In the genomic region with DNA sequence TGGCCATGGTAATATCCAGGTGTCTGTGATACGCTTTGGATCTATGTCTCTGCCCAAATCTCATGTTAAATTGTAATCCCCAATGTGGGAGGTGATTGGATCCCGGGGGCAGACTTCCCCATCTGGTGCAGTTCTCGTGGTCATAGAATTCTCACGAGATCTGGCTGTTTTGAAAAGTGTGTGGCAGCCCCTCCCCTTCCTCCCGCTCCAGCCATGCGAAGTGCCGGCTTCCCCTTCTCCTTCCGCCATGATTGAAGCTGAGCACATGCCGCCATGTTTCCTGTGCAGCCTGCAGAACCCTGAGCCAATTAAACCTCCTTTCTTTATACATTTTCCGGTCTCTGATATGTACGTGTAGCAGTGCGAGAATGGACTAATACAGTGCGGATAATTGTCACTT, we compare ENCODE assay signal across 17 cellular contexts.
"Had no signal": no experiment of that assay in that cellular context is flagged by ENCODE, and none has a peak within 500 bp of the region (broad histone marks: within the 10 kb centered on the region; RNA-seq: fewer than 3 reads in every experiment).

No MANE protein-coding gene starts in this region.

- H3K9me3 ChIP-seq: ovary, right lobe of liver had no signal

- DNase-seq: activated CD4-positive, CD25-positive, alpha-beta regulatory T cell; activated CD8-positive, alpha-beta memory T cell treated with anti-CD3 and anti-CD28 coated beads for 24 hours; activated CD8-positive, alpha-beta memory T cell treated with anti-CD3 and anti-CD28 coated beads, Interleukin-2, amount 50 U/mL, for 48 hours; activated gamma-delta T cell; erythroblast; immature natural killer cell; naive thymus-derived CD8-positive, alpha-beta T cell; small intestine; stimulated activated CD4-positive, alpha-beta T cell treated with anti-CD3 and anti-CD28 coated beads, Interleukin-4, amount 100 ng/mL, for 4 hours; upper lobe of left lung had no signal

- ATAC-seq: naive thymus-derived CD8-positive, alpha-beta T cell; right lobe of liver; stimulated activated memory B cell treated with anti-CD40 and anti-IgM and Interleukin-4, amounts not matched to agents 10 μg/mL and 1 μg/mL and 100 μg/mL, for 72 hours; T-cell had no signal

- H3K36me3 ChIP-seq: ascending aorta, ovary, right lobe of liver, thoracic aorta, upper lobe of left lung had no signal

- H3K27ac ChIP-seq: ascending aorta, coronary artery, ovary, right lobe of liver, thoracic aorta, upper lobe of left lung had no signal

- H3K4me1 ChIP-seq: ascending aorta, right lobe of liver, upper lobe of left lung had no signal

- H3K27me3 ChIP-seq: ascending aorta, ovary, right lobe of liver, upper lobe of left lung had no signal

- H3K4me3 ChIP-seq: ascending aorta, coronary artery, ovary, right lobe of liver, thoracic aorta, upper lobe of left lung had no signal
